1 cellular context compared by ENCODE assay signal in genomic region chr15:73078291-73078690, GRCh38.
TF ChIP-seq lines count a peak whose summit lies in the region.

No MANE protein-coding gene starts in this region.

TF ChIP-seq in GM23338, 12 proteins besides CTCF, POLR2A, EP300 and RAD21 (continued from another document):
- TF ChIP-seq, protein P1, sequence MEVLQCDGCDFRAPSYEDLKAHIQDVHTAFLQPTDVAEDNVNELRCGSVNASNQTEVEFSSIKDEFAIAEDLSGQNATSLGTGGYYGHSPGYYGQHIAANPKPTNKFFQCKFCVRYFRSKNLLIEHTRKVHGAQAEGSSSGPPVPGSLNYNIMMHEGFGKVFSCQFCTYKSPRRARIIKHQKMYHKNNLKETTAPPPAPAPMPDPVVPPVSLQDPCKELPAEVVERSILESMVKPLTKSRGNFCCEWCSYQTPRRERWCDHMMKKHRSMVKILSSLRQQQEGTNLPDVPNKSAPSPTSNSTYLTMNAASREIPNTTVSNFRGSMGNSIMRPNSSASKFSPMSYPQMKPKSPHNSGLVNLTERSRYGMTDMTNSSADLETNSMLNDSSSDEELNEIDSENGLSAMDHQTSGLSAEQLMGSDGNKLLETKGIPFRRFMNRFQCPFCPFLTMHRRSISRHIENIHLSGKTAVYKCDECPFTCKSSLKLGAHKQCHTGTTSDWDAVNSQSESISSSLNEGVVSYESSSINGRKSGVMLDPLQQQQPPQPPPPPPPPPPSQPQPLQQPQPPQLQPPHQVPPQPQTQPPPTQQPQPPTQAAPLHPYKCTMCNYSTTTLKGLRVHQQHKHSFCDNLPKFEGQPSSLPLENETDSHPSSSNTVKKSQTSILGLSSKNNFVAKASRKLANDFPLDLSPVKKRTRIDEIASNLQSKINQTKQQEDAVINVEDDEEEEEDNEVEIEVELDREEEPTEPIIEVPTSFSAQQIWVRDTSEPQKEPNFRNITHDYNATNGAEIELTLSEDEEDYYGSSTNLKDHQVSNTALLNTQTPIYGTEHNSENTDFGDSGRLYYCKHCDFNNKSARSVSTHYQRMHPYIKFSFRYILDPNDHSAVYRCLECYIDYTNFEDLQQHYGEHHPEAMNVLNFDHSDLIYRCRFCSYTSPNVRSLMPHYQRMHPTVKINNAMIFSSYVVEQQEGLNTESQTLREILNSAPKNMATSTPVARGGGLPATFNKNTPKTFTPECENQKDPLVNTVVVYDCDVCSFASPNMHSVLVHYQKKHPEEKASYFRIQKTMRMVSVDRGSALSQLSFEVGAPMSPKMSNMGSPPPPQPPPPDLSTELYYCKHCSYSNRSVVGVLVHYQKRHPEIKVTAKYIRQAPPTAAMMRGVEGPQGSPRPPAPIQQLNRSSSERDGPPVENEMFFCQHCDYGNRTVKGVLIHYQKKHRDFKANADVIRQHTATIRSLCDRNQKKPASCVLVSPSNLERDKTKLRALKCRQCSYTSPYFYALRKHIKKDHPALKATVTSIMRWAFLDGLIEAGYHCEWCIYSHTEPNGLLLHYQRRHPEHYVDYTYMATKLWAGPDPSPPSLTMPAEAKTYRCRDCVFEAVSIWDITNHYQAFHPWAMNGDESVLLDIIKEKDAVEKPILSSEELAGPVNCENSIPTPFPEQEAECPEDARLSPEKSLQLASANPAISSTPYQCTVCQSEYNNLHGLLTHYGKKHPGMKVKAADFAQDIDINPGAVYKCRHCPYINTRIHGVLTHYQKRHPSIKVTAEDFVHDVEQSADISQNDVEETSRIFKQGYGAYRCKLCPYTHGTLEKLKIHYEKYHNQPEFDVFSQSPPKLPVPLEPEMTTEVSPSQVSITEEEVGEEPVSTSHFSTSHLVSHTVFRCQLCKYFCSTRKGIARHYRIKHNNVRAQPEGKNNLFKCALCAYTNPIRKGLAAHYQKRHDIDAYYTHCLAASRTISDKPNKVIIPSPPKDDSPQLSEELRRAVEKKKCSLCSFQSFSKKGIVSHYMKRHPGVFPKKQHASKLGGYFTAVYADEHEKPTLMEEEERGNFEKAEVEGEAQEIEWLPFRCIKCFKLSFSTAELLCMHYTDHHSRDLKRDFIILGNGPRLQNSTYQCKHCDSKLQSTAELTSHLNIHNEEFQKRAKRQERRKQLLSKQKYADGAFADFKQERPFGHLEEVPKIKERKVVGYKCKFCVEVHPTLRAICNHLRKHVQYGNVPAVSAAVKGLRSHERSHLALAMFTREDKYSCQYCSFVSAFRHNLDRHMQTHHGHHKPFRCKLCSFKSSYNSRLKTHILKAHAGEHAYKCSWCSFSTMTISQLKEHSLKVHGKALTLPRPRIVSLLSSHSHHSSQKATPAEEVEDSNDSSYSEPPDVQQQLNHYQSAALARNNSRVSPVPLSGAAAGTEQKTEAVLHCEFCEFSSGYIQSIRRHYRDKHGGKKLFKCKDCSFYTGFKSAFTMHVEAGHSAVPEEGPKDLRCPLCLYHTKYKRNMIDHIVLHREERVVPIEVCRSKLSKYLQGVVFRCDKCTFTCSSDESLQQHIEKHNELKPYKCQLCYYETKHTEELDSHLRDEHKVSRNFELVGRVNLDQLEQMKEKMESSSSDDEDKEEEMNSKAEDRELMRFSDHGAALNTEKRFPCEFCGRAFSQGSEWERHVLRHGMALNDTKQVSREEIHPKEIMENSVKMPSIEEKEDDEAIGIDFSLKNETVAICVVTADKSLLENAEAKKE (CRISPR knock-in tag; IDR thresholded peaks at IDR 0.05) = no peak
- no peak for TF ChIP-seq JUNB (IDR thresholded peaks at IDR 0.05; ENCODE audit: unreplicated experiment)
- no peak for TF ChIP-seq CREB1 (CRISPR knock-in tag; IDR thresholded peaks at IDR 0.05; ENCODE audit: low read depth)
- no peak for TF ChIP-seq STAT1 (IDR thresholded peaks at IDR 0.05; ENCODE audit: unreplicated experiment)
TF ChIP-seq in GM23338: peak in this region for 0.
